In genomic region chr5:29993286-29993685, GRCh38 we compare ENCODE assay signal across 23 cellular contexts.
"Had no signal": no experiment of that assay in that cellular context is flagged by ENCODE, and none has a peak within 500 bp of the region (broad histone marks: within the 10 kb centered on the region; RNA-seq: fewer than 3 reads in every experiment).

No MANE protein-coding gene starts in this region.

- H3K27ac Mint-ChIP-seq: mesothelial cell of epicardium; naive B cell; natural killer cell; progenitor cell of endocrine pancreas; stimulated activated memory B cell treated with anti-CD40 and anti-IgM and Interleukin-4, amounts not matched to agents 10 μg/mL and 1 μg/mL and 100 μg/mL, for 72 hours; stimulated activated naive CD8-positive, alpha-beta T cell treated with anti-CD3 and anti-CD28 coated beads, Interleukin-15, amount 100 ng/mL, for 72 hours; type B pancreatic cell had no signal

- H3K27me3 ChIP-seq: ovary, right atrium auricular region, right lobe of liver, tibial nerve, uterus had no signal

- H3K4me2 ChIP-seq: smooth muscle cell had no signal

- H3K9me3 Mint-ChIP-seq: mesothelial cell of epicardium, type B pancreatic cell had no signal

- H3K4me1 ChIP-seq: left ventricle myocardium inferior, right atrium auricular region, right lobe of liver, tibial nerve, uterus had no signal

- H3K27ac ChIP-seq: left ventricle myocardium inferior, ovary, right atrium auricular region, right lobe of liver, tibial nerve, uterus had no signal

- H3K36me3 ChIP-seq: left ventricle myocardium inferior, ovary, right atrium auricular region, right lobe of liver, tibial nerve, uterus had no signal

- H3K36me3 Mint-ChIP-seq: mesothelial cell of epicardium; naive B cell; natural killer cell; stimulated activated memory B cell treated with anti-CD40 and anti-IgM and Interleukin-4, amounts not matched to agents 10 μg/mL and 1 μg/mL and 100 μg/mL, for 72 hours; type B pancreatic cell had no signal

- H3K4me1 Mint-ChIP-seq: naive B cell; natural killer cell; stimulated activated memory B cell treated with anti-CD40 and anti-IgM and Interleukin-4, amounts not matched to agents 10 μg/mL and 1 μg/mL and 100 μg/mL, for 72 hours; stimulated activated naive CD8-positive, alpha-beta T cell treated with anti-CD3 and anti-CD28 coated beads, Interleukin-15, amount 100 ng/mL, for 72 hours had no signal

- H3K27me3 Mint-ChIP-seq: naive B cell; progenitor cell of endocrine pancreas; stimulated activated memory B cell treated with anti-CD40 and anti-IgM and Interleukin-4, amounts not matched to agents 10 μg/mL and 1 μg/mL and 100 μg/mL, for 72 hours; stimulated activated naive CD8-positive, alpha-beta T cell treated with anti-CD3 and anti-CD28 coated beads, Interleukin-15, amount 100 ng/mL, for 72 hours; type B pancreatic cell had no signal

- H3K4me3 Mint-ChIP-seq: mesothelial cell of epicardium; natural killer cell; stimulated activated memory B cell treated with anti-CD40 and anti-IgM and Interleukin-4, amounts not matched to agents 10 μg/mL and 1 μg/mL and 100 μg/mL, for 72 hours; stimulated activated naive CD8-positive, alpha-beta T cell treated with anti-CD3 and anti-CD28 coated beads, Interleukin-15, amount 100 ng/mL, for 72 hours; type B pancreatic cell had no signal

- ATAC-seq: natural killer cell; right lobe of liver; stimulated activated memory B cell treated with anti-CD40 and anti-IgM and Interleukin-4, amounts not matched to agents 10 μg/mL and 1 μg/mL and 100 μg/mL, for 72 hours; stimulated activated naive CD8-positive, alpha-beta T cell treated with anti-CD3 and anti-CD28 coated beads, Interleukin-15, amount 100 ng/mL, for 72 hours had no signal

- H3K9me3 ChIP-seq: left ventricle myocardium inferior, ovary, right atrium auricular region, right lobe of liver, tibial nerve, uterus had no signal

- DNase-seq: islet precursor cell; left ventricle myocardium inferior; mesendoderm; naive B cell; natural killer cell; ovary; right lobe of liver; stimulated activated CD4-positive, alpha-beta T cell treated with anti-CD3 and anti-CD28 coated beads, Interleukin-1b, Interleukin-23, amount 100 ng/mL, for 48 hours; stimulated activated CD4-positive, alpha-beta T cell treated with anti-CD3 and anti-CD28 coated beads, Interleukin-2, amount 100 ng/mL, for 48 hours; stimulated activated CD4-positive, alpha-beta T cell treated with anti-CD3 and anti-CD28 coated beads, Interleukin-4, amount 100 ng/mL, for 4 hours; stimulated activated CD8-positive, alpha-beta memory T cell treated with anti-CD3 and anti-CD28 coated beads, Interleukin-4, amount 100 ng/mL, for 48 hours; stimulated activated naive CD4-positive, alpha-beta T cell treated with Interleukin-2 at 50 U/mL for 16 hours; stimulated activated naive CD8-positive, alpha-beta T cell treated with anti-CD3 and anti-CD28 coated beads, Interleukin-15, amount 100 ng/mL, for 72 hours; substantia nigra; uterus had no signal

- H3K4me3 ChIP-seq: left ventricle myocardium inferior, lung, ovary, right atrium auricular region, right lobe of liver, smooth muscle cell, tibial nerve, uterus had no signal
